In genomic region chr5:320524-321232, GRCh38 we compare ENCODE assay signal across 8 cellular contexts. TPM values are rescaled to one million over a fixed set of nuclear protein-coding genes. Genes with fewer than 3 reads are reported as not detected.
DNase-seq lines count a peak whose midpoint lies in the region; ATAC-seq and TF ChIP-seq lines count a peak whose summit lies in the region.

No MANE protein-coding gene starts in this region.

- no peaks in the 10 kb centered on the region for H3K4me1 Mint-ChIP-seq in activated T-helper 17 cell treated with anti-CD3 and anti-CD28 coated beads, Interleukin-2, amount 50 U/mL, for 72 hours

- H3K36me3 ChIP-seq in left ventricle myocardium inferior = peaks cover 14% of the 10 kb centered on the region
- H3K36me3 ChIP-seq in right lobe of liver = peaks cover 0 to 2% (median 0%) of the 10 kb centered on the region in 4 donors

- H3K9me3 Mint-ChIP-seq in activated T-helper 17 cell treated with anti-CD3 and anti-CD28 coated beads, Interleukin-2, amount 50 U/mL, for 72 hours = no peaks in the 10 kb centered on the region

- H3K9me3 ChIP-seq in left ventricle myocardium inferior (replicated peaks) = no peaks in the 10 kb centered on the region
- H3K9me3 ChIP-seq in right lobe of liver = no peaks in the 10 kb centered on the region

- no peak for TF ChIP-seq POLR2A in right lobe of liver (IDR thresholded peaks at IDR 0.05)

- TF ChIP-seq CTCF in left ventricle myocardium inferior (IDR thresholded peaks at IDR 0.05; ENCODE audit: borderline replicate concordance) = no peak
- no peak for TF ChIP-seq CTCF in right lobe of liver (IDR thresholded peaks at IDR 0.05)

- WGBS in right lobe of liver (ENCODE audit: insufficient coverage, low coverage, low lambda C conversion rate, missing lambda C conversion rate) = 3% methylated on average over 12 of the region's 65 CpGs

- peak overlapping the region; percentile 78 for H3K4me3 Mint-ChIP-seq in activated T-helper 17 cell treated with anti-CD3 and anti-CD28 coated beads, Interleukin-2, amount 50 U/mL, for 72 hours

- H3K4me3 ChIP-seq in left ventricle myocardium inferior (peak overlapping the region; percentile 72), right lobe of liver (peak overlapping the region; percentile 38 to 43 (median 42))

- peak overlapping the region; percentile 61 for H3K27ac Mint-ChIP-seq in activated T-helper 17 cell treated with anti-CD3 and anti-CD28 coated beads, Interleukin-2, amount 50 U/mL, for 72 hours

- H3K27me3 Mint-ChIP-seq in activated T-helper 17 cell treated with anti-CD3 and anti-CD28 coated beads, Interleukin-2, amount 50 U/mL, for 72 hours = peaks cover 10% of the 10 kb centered on the region

- peaks cover 70% of the 10 kb centered on the region for H3K27me3 ChIP-seq in left ventricle myocardium inferior (ENCODE audit: low read depth)
- H3K27me3 ChIP-seq in right lobe of liver = peaks cover 4 to 15% of the 10 kb centered on the region in 2 donors

- H3K27ac ChIP-seq in left ventricle myocardium inferior (replicated peaks) (no peak overlapping the region), right lobe of liver (no peak overlapping the region)

- intact Hi-C loops in left ventricle myocardium inferior (cut with micrococcal nuclease) (no loop called here), left ventricle myocardium superior (cut with micrococcal nuclease) (no loop called here), right lobe of liver (cut with DNase I) (no loop called here)

- ATAC-seq in left ventricle myocardium superior (no peak), right lobe of liver (no peak), HG03378 (IDR thresholded peaks at IDR 0.05; ENCODE audit: unreplicated experiment) (no peak), HG02588 (IDR thresholded peaks at IDR 0.05; ENCODE audit: unreplicated experiment) (no peak), GM19351 (IDR thresholded peaks at IDR 0.05; ENCODE audit: unreplicated experiment) (no peak)
- ATAC-seq in activated T-helper 17 cell treated with anti-CD3 and anti-CD28 coated beads, Interleukin-2, amount 50 U/mL, for 72 hours (replicated peaks) = no peak

- peaks cover 32% of the 10 kb centered on the region for H3K4me1 ChIP-seq in left ventricle myocardium inferior
- H3K4me1 ChIP-seq in right lobe of liver = peaks cover 0 to 20% (median 0%) of the 10 kb centered on the region in 4 donors

- H3K36me3 Mint-ChIP-seq in activated T-helper 17 cell treated with anti-CD3 and anti-CD28 coated beads, Interleukin-2, amount 50 U/mL, for 72 hours (ENCODE audit: low read depth) = peaks cover 32% of the 10 kb centered on the region

- DNase-seq in left ventricle myocardium inferior = no peak
- DNase-seq in left ventricle myocardium superior = no peak
- DNase-seq in right lobe of liver = no peak
- DNase-seq in HK-2 (ENCODE audit: unreplicated experiment) = no peak

RNA-seq across cellular contexts. Expression of gene AHRR, which starts 0.8 kb away (rescaled TPM):
- total RNA-seq in left ventricle myocardium inferior (1.4 TPM), left ventricle myocardium superior (2.1 TPM), right lobe of liver (under 1 TPM; 0.06 to 0.81 (median 0.43) TPM)
- 10 to 100 TPM; 49.5 to 78.1 TPM for total RNA-seq in activated T-helper 17 cell treated with anti-CD3 and anti-CD28 coated beads, Interleukin-2, amount 50 U/mL, for 72 hours

RNA-seq across cellular contexts. Expression of gene PDCD6, which starts 49.2 kb away (rescaled TPM):
- total RNA-seq in left ventricle myocardium inferior (34.2 TPM), left ventricle myocardium superior (33.3 TPM), right lobe of liver (10 to 100 TPM; 33.4 to 52.2 (median 41.3) TPM)
- total RNA-seq in activated T-helper 17 cell treated with anti-CD3 and anti-CD28 coated beads, Interleukin-2, amount 50 U/mL, for 72 hours = 10 to 100 TPM; 64.5 to 83.0 TPM

Comparison
In these comparisons a context has a peak if more than half of its experiments do, and no peak if none do; other contexts are left out.
1. RNA of gene AHRR, which starts 0.8 kb away (total RNA-seq): 49.5 to 78.1 TPM in activated T-helper 17 cell treated with anti-CD3 and anti-CD28 coated beads, Interleukin-2, amount 50 U/mL, for 72 hours; 2.1 TPM in left ventricle myocardium superior (single experiment), 1.4 TPM in left ventricle myocardium inferior (single experiment) and 0.06 to 0.81 TPM in right lobe of liver; every median in the first group is over 10 times any median in the second.